Comparison of ENCODE assay signal across 9 cellular contexts in genomic region chr13:114236224-114236623, GRCh38. TPM values are rescaled to one million over a fixed set of nuclear protein-coding genes. Genes with fewer than 3 reads are reported as not detected.
DNase-seq lines count a peak whose midpoint lies in the region; ATAC-seq and TF ChIP-seq lines count a peak whose summit lies in the region.
"Had no signal": no experiment of that assay in that cellular context is flagged by ENCODE, and none has a peak within 500 bp of the region (broad histone marks: within the 10 kb centered on the region; RNA-seq: fewer than 3 reads in every experiment).

No MANE protein-coding gene starts in this region.

- TF ChIP-seq CTCF in MM.1S (IDR thresholded peaks at IDR 0.05; ENCODE audit: low read length) (no peak), dorsolateral prefrontal cortex (IDR thresholded peaks at IDR 0.05 in 54 of 56, conservative IDR thresholded peaks at IDR 0.05 in 2 of 56; ENCODE audit: low read depth in 1 of 56, partially characterized antibody in 56 of 56) (no peak), neural cell (IDR thresholded peaks at IDR 0.05; ENCODE audit: poor library complexity, severe bottlenecking) (no peak)

- peaks cover 4% of the 10 kb centered on the region; the same call in 1 of the 2 replicates for H3F3A ChIP-seq in MM.1S (ENCODE audit: insufficient read depth, low read length)
- H3F3A ChIP-seq in neural cell (ENCODE audit: insufficient read depth, low read length, poor library complexity, severe bottlenecking): no peaks in the 10 kb centered on the region

- DNase-seq in CD4-positive, CD25-positive, alpha-beta regulatory T cell: no peak
- DNase-seq in MM.1S (no peak), dorsolateral prefrontal cortex (no peak), G401 (ENCODE audit: low spot score) (no peak), kidney tubule cell (ENCODE audit: low spot score) (no peak)
- DNase-seq: SHP77 treated with DMSO at 0.1 percent for 48 hours had no signal

- peaks cover 53% of the 10 kb centered on the region for H3K79me2 ChIP-seq in MM.1S (ENCODE audit: low read length)
- H3K79me2 ChIP-seq in neural cell (replicated peaks; ENCODE audit: insufficient read depth, low read length): peaks cover 15% of the 10 kb centered on the region

- peak overlapping the region; percentile 88 for H3K4me3 ChIP-seq in CD4-positive, CD25-positive, alpha-beta regulatory T cell (ENCODE audit: low read depth, low read length)
- H3K4me3 ChIP-seq in MM.1S (ENCODE audit: low read length) (peak overlapping the region; percentile 96), dorsolateral prefrontal cortex (peak overlapping the region in 51 of 59 donors; percentile 60 to 99 (median 92)), neural cell (ENCODE audit: low read length) (peak overlapping the region; percentile 91)

- no peaks in the 10 kb centered on the region for H3K27me3 ChIP-seq in CD4-positive, CD25-positive, alpha-beta regulatory T cell (ENCODE audit: control insufficient read depth, insufficient read depth, low read length)
- no peaks in the 10 kb centered on the region for H3K27me3 ChIP-seq in MM.1S (replicated peaks; ENCODE audit: insufficient read depth, low read length)
- H3K27me3 ChIP-seq in dorsolateral prefrontal cortex: no peaks in the 10 kb centered on the region
- H3K27me3 ChIP-seq in neural cell (ENCODE audit: insufficient read depth, low read depth, low read length): no peaks in the 10 kb centered on the region

- H3K36me3 ChIP-seq in CD4-positive, CD25-positive, alpha-beta regulatory T cell (ENCODE audit: control insufficient read depth, insufficient read depth, low read length): peaks cover 45% of the 10 kb centered on the region
- peaks cover 12% of the 10 kb centered on the region for H3K36me3 ChIP-seq in MM.1S (replicated peaks; ENCODE audit: insufficient read depth, low read length)
- H3K36me3 ChIP-seq in neural cell (ENCODE audit: insufficient read depth, low read length): no peaks in the 10 kb centered on the region

- peak overlapping the region; percentile 97 for H3K4me2 ChIP-seq in MM.1S (ENCODE audit: low read depth, low read length)
- peak overlapping the region; percentile 50 for H3K4me2 ChIP-seq in neural cell (ENCODE audit: low read length)

- H3K9me3 ChIP-seq in CD4-positive, CD25-positive, alpha-beta regulatory T cell (ENCODE audit: control insufficient read depth in 2 of 2, low read length in 2 of 2): no peaks in the 10 kb centered on the region
- H3K9me3 ChIP-seq in MM.1S (replicated peaks; ENCODE audit: insufficient read depth, low read length): no peaks in the 10 kb centered on the region
- H3K9me3 ChIP-seq in neural cell (ENCODE audit: low read length): no peaks in the 10 kb centered on the region

- H3K4me1 ChIP-seq in CD4-positive, CD25-positive, alpha-beta regulatory T cell (ENCODE audit: control insufficient read depth, insufficient read depth, low read length, poor library complexity, severe bottlenecking): peaks cover 25% of the 10 kb centered on the region
- H3K4me1 ChIP-seq in MM.1S (ENCODE audit: low read length): peaks cover 4% of the 10 kb centered on the region; the same call in 1 of the 2 replicates

- no peak for TF ChIP-seq EP300 in neural cell (conservative IDR thresholded peaks at IDR 0.05; ENCODE audit: poor library complexity, severe bottlenecking)

- in situ Hi-C loops in G401 (cut with HindIII; ENCODE audit: low sequenced_read_pairs): no loop called here

- peaks cover 9 to 38% (median 16%) of the 10 kb centered on the region in 4 donors for H3K4me1 Mint-ChIP-seq in CD4-positive, CD25-positive, alpha-beta regulatory T cell

- peaks cover 25% of the 10 kb centered on the region for H3K36me3 Mint-ChIP-seq in CD4-positive, CD25-positive, alpha-beta regulatory T cell

- no peak for TF ChIP-seq RAD21 in neural cell (conservative IDR thresholded peaks at IDR 0.05)

- H3K27ac Mint-ChIP-seq in CD4-positive, CD25-positive, alpha-beta regulatory T cell: no peak overlapping the region

- H3K27ac ChIP-seq in CD4-positive, CD25-positive, alpha-beta regulatory T cell (ENCODE audit: insufficient read depth, low read length, poor library complexity, severe bottlenecking): peak overlapping the region; percentile 71
- H3K27ac ChIP-seq in MM.1S (ENCODE audit: low read length) (no peak overlapping the region), dorsolateral prefrontal cortex (peak overlapping the region in 9 of 59 donors; percentile 69 to 93 (median 85)), neural cell (ENCODE audit: low read length) (no peak overlapping the region)

- H3K27me3 Mint-ChIP-seq in CD4-positive, CD25-positive, alpha-beta regulatory T cell: peaks cover 10% of the 10 kb centered on the region

- intact Hi-C loops in dorsolateral prefrontal cortex (cut with DNase I): no loop called here

- no peaks in the 10 kb centered on the region for H4K20me1 ChIP-seq in MM.1S (ENCODE audit: insufficient read depth, low read length)
- H4K20me1 ChIP-seq in neural cell (ENCODE audit: insufficient read depth): no peaks in the 10 kb centered on the region

- H3K9ac ChIP-seq in MM.1S (ENCODE audit: low read length) (peak overlapping the region; percentile 97), neural cell (ENCODE audit: low read length) (peak overlapping the region; percentile 82)

- H3K4me3 Mint-ChIP-seq in CD4-positive, CD25-positive, alpha-beta regulatory T cell: peak overlapping the region; percentile 88 to 96 (median 93)

- H2AFZ ChIP-seq in MM.1S (ENCODE audit: low read length) (no peak overlapping the region), neural cell (ENCODE audit: low read depth, low read length) (no peak overlapping the region)

- ATAC-seq in CD4-positive, CD25-positive, alpha-beta regulatory T cell (ENCODE audit: low read depth in 2 of 2): no peak
- ATAC-seq in GM18502 (IDR thresholded peaks at IDR 0.05; ENCODE audit: poor library complexity, unreplicated experiment) (no peak), HG03354 (IDR thresholded peaks at IDR 0.05; ENCODE audit: poor library complexity, severe bottlenecking, unreplicated experiment) (no peak)

- H3K9me3 Mint-ChIP-seq in CD4-positive, CD25-positive, alpha-beta regulatory T cell: no peaks in the 10 kb centered on the region

- H3K9me2 ChIP-seq in MM.1S (replicated peaks; ENCODE audit: insufficient read depth, low read length) (no peaks in the 10 kb centered on the region), neural cell (ENCODE audit: insufficient read depth, low read length) (no peaks in the 10 kb centered on the region)

TF ChIP-seq in neural cell, 6 proteins besides CTCF, POLR2A, EP300 and RAD21:
- no peak for TF ChIP-seq MXI1 (conservative IDR thresholded peaks at IDR 0.05; ENCODE audit: poor library complexity, severe bottlenecking)
- TF ChIP-seq REST (IDR thresholded peaks at IDR 0.05; ENCODE audit: borderline replicate concordance): no peak

RNA-seq across cellular contexts. Expression of gene CDC16, which starts 1.5 kb away (rescaled TPM):
- total RNA-seq in CD4-positive, CD25-positive, alpha-beta regulatory T cell: 56.8 TPM
- 10 to 100 TPM; 16.1 to 27.8 (median 20.6) TPM for polyA plus RNA-seq in CD4-positive, CD25-positive, alpha-beta regulatory T cell
- 10 to 100 TPM; 55.3 to 95.4 (median 72.7) TPM for total RNA-seq in dorsolateral prefrontal cortex
- polyA plus RNA-seq in neural cell: 70.4 and 78.4 TPM in 2 replicates
- polyA minus RNA-seq in neural cell: 55.5 and 75.6 TPM in 2 replicates
- total RNA-seq in G401 (2014; rRNA removed; shearing (Covaris generic)): 66.5 and 77.5 TPM in 2 replicates

RNA-seq across cellular contexts. Expression of gene UPF3A, which starts 45.2 kb away (rescaled TPM):
- 50.0 TPM for total RNA-seq in CD4-positive, CD25-positive, alpha-beta regulatory T cell
- polyA plus RNA-seq in CD4-positive, CD25-positive, alpha-beta regulatory T cell: 10 to 100 TPM; 14.5 to 30.7 (median 16.4) TPM
- total RNA-seq in dorsolateral prefrontal cortex: 100 to 1,000 TPM in 46 of 120 experiments, 10 to 100 TPM in 74; 63.4 to 144 (median 93.5) TPM
- polyA plus RNA-seq in neural cell: 245 and 277 TPM in 2 replicates
- polyA minus RNA-seq in neural cell: 86.2 and 91.2 TPM in 2 replicates
- total RNA-seq in G401 (2014; rRNA removed; shearing (Covaris generic)): 8.2 and 28.3 TPM in 2 replicates

RNA-seq across cellular contexts. Expression of gene CFAP97D2, which starts 57.2 kb away (rescaled TPM):
- not detected for total RNA-seq in CD4-positive, CD25-positive, alpha-beta regulatory T cell
- polyA plus RNA-seq in CD4-positive, CD25-positive, alpha-beta regulatory T cell: under 1 TPM in 2 of 4 donors, not detected in 2; 0.22 to 0.86 TPM
- 1 to 10 TPM in 35 of 120 experiments, under 1 TPM in 16, not detected in 69; 0.46 to 3.7 (median 1.3) TPM for total RNA-seq in dorsolateral prefrontal cortex
- not detected in 2 replicates for polyA plus RNA-seq in neural cell
- not detected in 2 replicates for polyA minus RNA-seq in neural cell
- not detected in 2 replicates for total RNA-seq in G401 (2014; rRNA removed; shearing (Covaris generic))
